8 cellular contexts compared by ENCODE assay signal in genomic region chr14:35046751-35047536, GRCh38. TPM values are rescaled to one million over a fixed set of nuclear protein-coding genes. Genes with fewer than 3 reads are reported as not detected.
DNase-seq lines count a peak whose midpoint lies in the region; ATAC-seq and TF ChIP-seq lines count a peak whose summit lies in the region.

No MANE protein-coding gene starts in this region.

- 22 to 25% methylated on average over 23 of the region's 23 CpGs for WGBS in lower leg skin, 2 donors
- 21 to 28% methylated on average over 17 to 23 of the region's 23 CpGs for whole genome bisulfite sequencing in testis, 2 donors

- intact Hi-C loops in lower leg skin (cut with DNase I; ENCODE audit: low total_unique reads): no loop called here
- intact Hi-C loops in testis (cut with DNase I; ENCODE audit: low total_unique reads): loop anchor here (10.0 kb wide), 1 partner anchor 172 kb away; the partner anchor contains the start of gene BAZ1A

- H3K4me3 ChIP-seq in lower leg skin (ENCODE audit: low read depth, poor library complexity, severe bottlenecking): peak overlapping the region; percentile 77
- H3K4me3 ChIP-seq in testis: peak overlapping the region; percentile 90 to 92

- TF ChIP-seq POLR2A in lower leg skin (IDR thresholded peaks at IDR 0.05) (no peak), testis (IDR thresholded peaks at IDR 0.05) (no peak)

- H3K9me3 ChIP-seq in ES-I3 (ENCODE audit: control insufficient read depth, insufficient read depth, low read length) (no peaks in the 10 kb centered on the region), testis (no peaks in the 10 kb centered on the region)

- H3K36me3 ChIP-seq in ES-I3 (ENCODE audit: insufficient read depth, low read length): no peaks in the 10 kb centered on the region
- H3K36me3 ChIP-seq in testis (ENCODE audit: low read depth, missing control alignments): no peaks in the 10 kb centered on the region

- H3K4me1 ChIP-seq in ES-I3 (ENCODE audit: insufficient read depth, low read length): no peaks in the 10 kb centered on the region
- H3K4me1 ChIP-seq in testis: peaks cover 10% of the 10 kb centered on the region

- H3K9ac ChIP-seq in ES-I3 (ENCODE audit: low read depth, low read length): peak overlapping the region; percentile 91

- ATAC-seq in GM19455 (IDR thresholded peaks at IDR 0.05; ENCODE audit: unreplicated experiment): peak; percentile 35
- peak; percentile 20 for ATAC-seq in HG03520 (IDR thresholded peaks at IDR 0.05; ENCODE audit: unreplicated experiment)

- peak overlapping the region; percentile 96 for H3K27ac ChIP-seq in testis

- no peaks in the 10 kb centered on the region for H3K27me3 ChIP-seq in testis

- peak; percentile 32 for DNase-seq in RPMI7951 (ENCODE audit: low read depth)
- peak; percentile 42 for DNase-seq in cerebellar cortex (ENCODE audit: low spot score)
- DNase-seq in lower leg skin (ENCODE audit: low spot score in 2 of 2): peak; percentile 54 to 89
- peak; percentile 56 for DNase-seq in testis
- DNase-seq in T-helper 9 cell: no peak

- TF ChIP-seq CTCF in lower leg skin (IDR thresholded peaks at IDR 0.05) (no peak), testis (IDR thresholded peaks at IDR 0.05) (no peak)

RNA-seq across cellular contexts. Expression of gene FAM177A1, which starts 0.9 kb away (rescaled TPM):
- total RNA-seq in RPMI7951 (2014; rRNA removed; shearing (Covaris generic)): 41.2 and 53.7 TPM in 2 replicates
- total RNA-seq in lower leg skin (10 to 100 TPM; 38.8 to 51.5 (median 47.7) TPM), testis (10 to 100 TPM; 49.6 to 52.5 TPM)
- polyA plus RNA-seq in testis (ENCODE audit: insufficient read depth, low read depth, low replicate concordance): 112 TPM
